In the genomic region with DNA sequence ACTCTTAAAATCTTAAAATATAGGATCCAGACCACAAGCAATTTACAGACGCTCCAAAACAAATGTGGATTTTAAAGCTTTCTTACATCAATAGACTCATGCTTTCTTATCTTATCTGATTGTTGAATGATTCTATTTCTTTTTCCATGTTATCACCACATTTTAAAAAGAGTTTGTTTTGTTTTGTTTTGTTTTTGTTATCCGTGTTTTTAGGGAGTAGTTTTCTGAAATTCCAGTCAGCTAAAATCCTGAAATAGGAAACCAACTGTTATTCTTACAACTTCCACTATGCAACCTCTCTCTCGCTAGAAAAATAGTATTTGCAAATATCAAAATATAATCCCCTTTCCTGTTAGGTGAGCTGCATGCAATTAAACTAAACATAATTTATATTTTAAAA, we compare ENCODE assay signal across 27 cellular contexts.
"Had no signal": no experiment of that assay in that cellular context is flagged by ENCODE, and none has a peak within 500 bp of the region (broad histone marks: within the 10 kb centered on the region; RNA-seq: fewer than 3 reads in every experiment).

No MANE protein-coding gene starts in this region.

- H3K27ac ChIP-seq: heart right ventricle, hepatocyte, left ventricle myocardium inferior, neutrophil, right atrium auricular region, right lobe of liver, skin epidermis, spleen, suprapubic skin, thoracic aorta, tibial artery, upper lobe of right lung had no signal

- H3K4me1 ChIP-seq: heart right ventricle, left ventricle myocardium inferior, right atrium auricular region, right lobe of liver, spleen, suprapubic skin, tibial artery, upper lobe of right lung had no signal

- H3K4me2 ChIP-seq: hepatocyte had no signal

- H3K79me2 ChIP-seq: hepatocyte had no signal

- FAIRE-seq: urothelium cell line had no signal

- H3K27ac Mint-ChIP-seq: mesothelial cell of epicardium; naive thymus-derived CD4-positive, alpha-beta T cell; natural killer cell treated with Interleukin-12 subunit alpha and Interleukin-12 subunit beta and Interleukin-15 and Interleukin-18, amount 100 ng/mL, for 72 hours; progenitor cell of endocrine pancreas; stimulated activated effector memory CD8-positive, alpha-beta T cell treated with anti-CD3 and anti-CD28 coated beads, Interleukin-12 subunit alpha, Interleukin-12 subunit beta, amount 100 ng/mL, for 72 hours; stimulated activated naive CD8-positive, alpha-beta T cell treated with anti-CD3 and anti-CD28 coated beads, Interleukin-15, Interleukin-2, amounts not matched to agents 100 ng/mL and 50 ng/mL, for 24 hours had no signal

- H2AFZ ChIP-seq: hepatocyte had no signal

- H3K4me3 ChIP-seq: heart right ventricle, hepatocyte, left ventricle myocardium inferior, lung, right atrium auricular region, right lobe of liver, skin epidermis, spleen, suprapubic skin, thoracic aorta, tibial artery, upper lobe of right lung had no signal

- H3K4me3 Mint-ChIP-seq: mesothelial cell of epicardium; naive thymus-derived CD4-positive, alpha-beta T cell; natural killer cell treated with Interleukin-12 subunit alpha and Interleukin-12 subunit beta and Interleukin-15 and Interleukin-18, amount 100 ng/mL, for 72 hours; neural crest cell; stimulated activated effector memory CD8-positive, alpha-beta T cell treated with anti-CD3 and anti-CD28 coated beads, Interleukin-12 subunit alpha, Interleukin-12 subunit beta, amount 100 ng/mL, for 72 hours; stimulated activated naive CD8-positive, alpha-beta T cell treated with anti-CD3 and anti-CD28 coated beads, Interleukin-15, Interleukin-2, amounts not matched to agents 100 ng/mL and 50 ng/mL, for 24 hours had no signal

- H3K9me3 Mint-ChIP-seq: neural crest cell had no signal

- H3K27me3 Mint-ChIP-seq: naive thymus-derived CD4-positive, alpha-beta T cell; natural killer cell treated with Interleukin-12 subunit alpha and Interleukin-12 subunit beta and Interleukin-15 and Interleukin-18, amount 100 ng/mL, for 72 hours; progenitor cell of endocrine pancreas; stimulated activated naive CD8-positive, alpha-beta T cell treated with anti-CD3 and anti-CD28 coated beads, Interleukin-15, Interleukin-2, amounts not matched to agents 100 ng/mL and 50 ng/mL, for 24 hours had no signal

- H3K4me1 Mint-ChIP-seq: naive thymus-derived CD4-positive, alpha-beta T cell; neural crest cell; stimulated activated effector memory CD8-positive, alpha-beta T cell treated with anti-CD3 and anti-CD28 coated beads, Interleukin-12 subunit alpha, Interleukin-12 subunit beta, amount 100 ng/mL, for 72 hours had no signal

- H3K27me3 ChIP-seq: heart right ventricle, hepatocyte, neutrophil, right atrium auricular region, right lobe of liver, spleen, suprapubic skin, tibial artery, upper lobe of right lung had no signal

- ATAC-seq: heart right ventricle; naive thymus-derived CD4-positive, alpha-beta T cell; natural killer cell treated with Interleukin-12 subunit alpha and Interleukin-12 subunit beta and Interleukin-15 and Interleukin-18, amount 100 ng/mL, for 72 hours; right lobe of liver; stimulated activated effector memory CD8-positive, alpha-beta T cell treated with anti-CD3 and anti-CD28 coated beads, Interleukin-12 subunit alpha, Interleukin-12 subunit beta, amount 100 ng/mL, for 72 hours; upper lobe of right lung had no signal

- H3K36me3 ChIP-seq: heart right ventricle, left ventricle myocardium inferior, neutrophil, right atrium auricular region, right lobe of liver, spleen, suprapubic skin, thoracic aorta, tibial artery, upper lobe of right lung had no signal

- H3K9me3 ChIP-seq: heart right ventricle, left ventricle myocardium inferior, neutrophil, right atrium auricular region, right lobe of liver, spleen, thoracic aorta, tibial artery, upper lobe of right lung had no signal

- H3K36me3 Mint-ChIP-seq: mesothelial cell of epicardium; naive thymus-derived CD4-positive, alpha-beta T cell; natural killer cell treated with Interleukin-12 subunit alpha and Interleukin-12 subunit beta and Interleukin-15 and Interleukin-18, amount 100 ng/mL, for 72 hours; stimulated activated effector memory CD8-positive, alpha-beta T cell treated with anti-CD3 and anti-CD28 coated beads, Interleukin-12 subunit alpha, Interleukin-12 subunit beta, amount 100 ng/mL, for 72 hours had no signal

- DNase-seq: heart right ventricle; islet precursor cell; left ventricle myocardium inferior; mesendoderm; naive thymus-derived CD4-positive, alpha-beta T cell; occipital lobe; right lobe of liver; spleen; stimulated activated CD4-positive, alpha-beta T cell treated with anti-CD3 and anti-CD28 coated beads, Interleukin-4, amount 100 ng/mL, for 24 hours; stimulated activated naive CD4-positive, alpha-beta T cell; tibial artery; trophoblast cell; upper lobe of right lung had no signal
